In genomic region chr20:5774438-5774837, GRCh38 we compare ENCODE assay signal across 22 cellular contexts.
"Had no signal": no experiment of that assay in that cellular context is flagged by ENCODE, and none has a peak within 500 bp of the region (broad histone marks: within the 10 kb centered on the region; RNA-seq: fewer than 3 reads in every experiment).

No MANE protein-coding gene starts in this region.

- DNase-seq: activated CD4-positive, alpha-beta memory T cell treated with anti-CD3 and anti-CD28 coated beads for 36 hours; activated CD8-positive, alpha-beta memory T cell treated with anti-CD3 and anti-CD28 coated beads, Interleukin-2, amount 10 ng/mL, durations not matched to agents 7 days and 5 days; activated naive CD4-positive, alpha-beta T cell treated with Interleukin-2 at 50 U/mL for 16 hours; activated naive CD8-positive, alpha-beta T cell treated with anti-CD3 and anti-CD28 coated beads, Interleukin-2, amount 50 U/mL, for 24 hours; activated T-cell treated with anti-CD3 and anti-CD28 coated beads, Interleukin-2, amount 50 U/mL, for 24 hours; anterior cingulate cortex; caudate nucleus; dorsolateral prefrontal cortex; mesenchymal stem cell; mucosa of descending colon; naive thymus-derived CD4-positive, alpha-beta T cell; ovary; psoas muscle; stimulated activated CD4-positive, alpha-beta T cell treated with anti-CD3 and anti-CD28 coated beads, Interleukin-4, amount 100 ng/mL, for 4 hours; stimulated activated naive CD4-positive, alpha-beta T cell treated with Interleukin-2 at 50 U/mL for 16 hours; thyroid gland; WERI-Rb-1 had no signal

- H2AFZ ChIP-seq: neural progenitor cell had no signal

- H3K4me3 Mint-ChIP-seq: activated CD4-positive, alpha-beta memory T cell treated with anti-CD3 and anti-CD28 coated beads for 36 hours; activated CD8-positive, alpha-beta memory T cell treated with anti-CD3 and anti-CD28 coated beads, Interleukin-2, amount 10 ng/mL, durations not matched to agents 7 days and 5 days; activated naive CD8-positive, alpha-beta T cell treated with anti-CD3 and anti-CD28 coated beads, Interleukin-2, amount 50 U/mL, for 24 hours; activated T-cell treated with anti-CD3 and anti-CD28 coated beads, Interleukin-2, amount 50 U/mL, for 24 hours; brain; naive thymus-derived CD4-positive, alpha-beta T cell; neural progenitor cell had no signal

- H3K27ac ChIP-seq: neural progenitor cell, ovary, psoas muscle, thyroid gland, WERI-Rb-1 had no signal

- H3K27me3 ChIP-seq: dorsolateral prefrontal cortex, neural progenitor cell, ovary, thyroid gland had no signal

- H3K27ac Mint-ChIP-seq: activated CD4-positive, alpha-beta memory T cell treated with anti-CD3 and anti-CD28 coated beads for 36 hours; activated CD8-positive, alpha-beta memory T cell treated with anti-CD3 and anti-CD28 coated beads, Interleukin-2, amount 10 ng/mL, durations not matched to agents 7 days and 5 days; activated naive CD8-positive, alpha-beta T cell treated with anti-CD3 and anti-CD28 coated beads, Interleukin-2, amount 50 U/mL, for 24 hours; activated T-cell treated with anti-CD3 and anti-CD28 coated beads, Interleukin-2, amount 50 U/mL, for 24 hours; activated T-helper 2 cell treated with anti-CD3 and anti-CD28 coated beads, Interferon-gamma antibody, Interleukin-2, Interleukin-4, amounts not matched to agents 10 μg/mL and 5 μg/mL and 100 μg/mL, durations not matched to agents 14 hours and 24 hours and 36 hours; neural progenitor cell had no signal

- H3K4me1 ChIP-seq: thyroid gland had no signal

- H3K4me2 ChIP-seq: neural progenitor cell, smooth muscle cell had no signal

- H3K9me3 Mint-ChIP-seq: activated CD4-positive, alpha-beta memory T cell treated with anti-CD3 and anti-CD28 coated beads for 36 hours; activated naive CD8-positive, alpha-beta T cell treated with anti-CD3 and anti-CD28 coated beads, Interleukin-2, amount 50 U/mL, for 24 hours; activated T-cell treated with anti-CD3 and anti-CD28 coated beads, Interleukin-2, amount 50 U/mL, for 24 hours; activated T-helper 2 cell treated with anti-CD3 and anti-CD28 coated beads, Interferon-gamma antibody, Interleukin-2, Interleukin-4, amounts not matched to agents 10 μg/mL and 5 μg/mL and 100 μg/mL, durations not matched to agents 14 hours and 24 hours and 36 hours; brain; naive thymus-derived CD4-positive, alpha-beta T cell; neural progenitor cell had no signal

- ATAC-seq: activated CD8-positive, alpha-beta memory T cell treated with anti-CD3 and anti-CD28 coated beads, Interleukin-2, amount 10 ng/mL, durations not matched to agents 7 days and 5 days; activated naive CD8-positive, alpha-beta T cell treated with anti-CD3 and anti-CD28 coated beads, Interleukin-2, amount 50 U/mL, for 24 hours; mucosa of descending colon; naive thymus-derived CD4-positive, alpha-beta T cell; sciatic nerve had no signal

- H3K9me3 ChIP-seq: mucosa of descending colon, ovary, psoas muscle, thyroid gland had no signal

- H3K9ac ChIP-seq: neural progenitor cell had no signal

- H3K27me3 Mint-ChIP-seq: activated CD4-positive, alpha-beta memory T cell treated with anti-CD3 and anti-CD28 coated beads for 36 hours; activated CD8-positive, alpha-beta memory T cell treated with anti-CD3 and anti-CD28 coated beads, Interleukin-2, amount 10 ng/mL, durations not matched to agents 7 days and 5 days; activated naive CD8-positive, alpha-beta T cell treated with anti-CD3 and anti-CD28 coated beads, Interleukin-2, amount 50 U/mL, for 24 hours; activated T-cell treated with anti-CD3 and anti-CD28 coated beads, Interleukin-2, amount 50 U/mL, for 24 hours; brain; naive thymus-derived CD4-positive, alpha-beta T cell had no signal
